ENCODE assay signal across 1 cellular context in the genomic region with DNA sequence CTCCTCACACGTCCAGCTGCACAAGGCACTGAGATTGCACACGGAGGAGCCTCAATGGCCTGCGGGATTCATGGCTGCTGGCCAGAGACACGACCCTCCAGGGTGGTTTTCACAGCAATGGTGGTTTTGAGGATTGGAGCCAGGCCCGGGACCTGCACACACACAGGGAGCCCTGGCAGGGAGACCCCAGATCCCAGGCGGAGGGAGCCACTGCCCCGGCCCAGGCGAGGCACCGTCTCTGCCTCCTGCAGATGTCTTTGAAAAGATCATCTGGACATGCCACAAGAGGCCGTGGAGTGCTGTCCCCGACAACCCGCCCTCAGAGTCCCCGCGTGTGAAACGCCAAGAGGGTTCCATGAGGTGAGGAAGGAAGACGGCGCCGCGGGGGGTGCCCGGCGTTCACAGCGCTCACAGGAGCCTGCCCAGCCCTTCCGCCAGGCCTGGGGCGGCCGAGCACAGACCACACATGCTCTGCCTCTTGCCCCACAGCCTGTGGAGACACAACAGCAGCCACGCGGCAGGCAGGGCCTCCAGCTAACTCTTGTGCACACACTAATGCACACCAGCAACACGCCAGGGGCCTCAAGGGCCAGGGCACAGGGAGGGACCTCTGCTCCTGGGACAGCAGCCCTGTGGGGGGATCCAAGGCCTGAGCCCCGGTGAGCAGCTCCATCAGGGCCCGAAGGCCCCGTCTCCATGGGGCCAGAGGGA.
TF ChIP-seq lines count a peak whose summit lies in the region.

No MANE protein-coding gene starts in this region.

TF ChIP-seq in HepG2, 621 proteins besides CTCF, POLR2A, EP300 and RAD21 (continued from another document):
- TF ChIP-seq HINFP (CRISPR knock-in tag; IDR thresholded peaks at IDR 0.05; ENCODE audit: low read depth) (no peak), TRAFD1 (CRISPR knock-in tag; IDR thresholded peaks at IDR 0.05; ENCODE audit: borderline replicate concordance) (no peak), KLF15 (CRISPR knock-in tag; IDR thresholded peaks at IDR 0.05; ENCODE audit: borderline replicate concordance) (no peak), ZNF333 (CRISPR knock-in tag; IDR thresholded peaks at IDR 0.05; ENCODE audit: borderline replicate concordance) (no peak), HOXD1 (CRISPR knock-in tag; IDR thresholded peaks at IDR 0.05) (no peak), ZSCAN20 (CRISPR knock-in tag; IDR thresholded peaks at IDR 0.05; ENCODE audit: borderline replicate concordance) (no peak), KLF13 (CRISPR knock-in tag; IDR thresholded peaks at IDR 0.05) (no peak)
TF ChIP-seq in HepG2: peak in this region for 0.
